Comparison of ENCODE assay signal across 20 cellular contexts in genomic region chr21:27221084-27221483, GRCh38.
"Had no signal": no experiment of that assay in that cellular context is flagged by ENCODE, and none has a peak within 500 bp of the region (broad histone marks: within the 10 kb centered on the region; RNA-seq: fewer than 3 reads in every experiment).

No MANE protein-coding gene starts in this region.

- H3K4me3 ChIP-seq: heart left ventricle, left lung, lower lobe of right lung, pancreas, prostate gland, right lobe of liver, thoracic aorta, transverse colon had no signal

- H3K36me3 ChIP-seq: heart left ventricle, left lung, lower lobe of right lung, pancreas, prostate gland, right lobe of liver, thoracic aorta, transverse colon had no signal

- ATAC-seq: effector memory CD8-positive, alpha-beta T cell; heart left ventricle; left lung; lower lobe of right lung; natural killer cell treated with Interleukin-12 subunit alpha and Interleukin-12 subunit beta and Interleukin-15 and Interleukin-18, amount 100 ng/mL, for 72 hours; pancreas; right lobe of liver; stimulated activated memory B cell treated with anti-CD40 and anti-IgM and Interleukin-4, amounts not matched to agents 10 μg/mL and 1 μg/mL and 100 μg/mL, for 72 hours had no signal

- H3K9me3 ChIP-seq: heart left ventricle, lower lobe of right lung, pancreas, prostate gland, right lobe of liver, thoracic aorta, transverse colon had no signal

- H3K27me3 ChIP-seq: heart left ventricle, left lung, pancreas, right lobe of liver, transverse colon had no signal

- H3K27ac ChIP-seq: heart left ventricle, left lung, lower lobe of right lung, pancreas, prostate gland, right lobe of liver, thoracic aorta, transverse colon had no signal

- DNase-seq: cerebellar nuclear complex; effector memory CD8-positive, alpha-beta T cell; foreskin melanocyte; heart left ventricle; hippocampal formation; kidney glomerular epithelial cell; left lung; lower lobe of right lung; midbrain; occipital lobe; pancreas; retina; right lobe of liver; stimulated activated CD4-positive, alpha-beta T cell treated with anti-CD3 and anti-CD28 coated beads, Interleukin-4, amount 100 ng/mL, for 1 hour; stimulated activated CD8-positive, alpha-beta memory T cell treated with anti-CD3 and anti-CD28 coated beads, Interleukin-4, amount 100 ng/mL, for 48 hours; transverse colon had no signal

- H3K4me1 ChIP-seq: heart left ventricle, left lung, lower lobe of right lung, pancreas, prostate gland, right lobe of liver, transverse colon had no signal
